In the genomic region with DNA sequence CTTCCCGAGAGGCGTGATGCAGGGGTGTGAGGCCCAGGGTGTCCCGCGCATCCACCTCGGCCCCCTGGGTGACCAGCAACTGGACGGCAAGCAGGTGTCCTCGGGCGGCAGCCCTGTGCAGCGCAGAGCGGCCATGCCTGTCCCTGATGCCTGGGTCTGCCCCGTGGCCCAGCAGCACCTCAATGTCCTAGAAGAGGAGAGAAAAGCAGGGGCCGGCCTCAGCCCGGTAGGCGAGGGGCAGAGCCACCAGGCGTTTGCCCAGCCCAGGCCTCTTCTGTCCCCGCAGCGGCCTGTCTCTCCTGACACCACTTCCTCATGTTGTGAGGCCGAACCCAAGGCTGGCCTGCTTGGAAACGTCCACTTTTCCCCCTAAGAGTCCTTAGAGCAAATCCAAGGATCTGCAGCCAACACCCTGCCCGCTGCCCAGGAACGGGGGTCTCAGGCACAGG, we compare ENCODE assay signal across 13 cellular contexts. TPM values are rescaled to one million over a fixed set of nuclear protein-coding genes. Genes with fewer than 3 reads are reported as not detected.
A peak's percentile ranks its signal among the peaks of the same experiment; 100 is the strongest.
DNase-seq lines count a peak whose midpoint lies in the region; FAIRE-seq and TF ChIP-seq lines count a peak whose summit lies in the region.
"Had no signal": no experiment of that assay in that cellular context is flagged by ENCODE, and none has a peak within 500 bp of the region (broad histone marks: within the 10 kb centered on the region; RNA-seq: fewer than 3 reads in every experiment).

No MANE protein-coding gene starts in this region.

- peak overlapping the region; percentile 52 for H3K18ac ChIP-seq in mesendoderm (ENCODE audit: low read length)

- no peak for DNase-seq in NT2/D1 (ENCODE audit: low read depth, low spot score)
- DNase-seq in endothelial cell of umbilical vein (ENCODE audit: low read depth, low spot score): no peak
- no peak for DNase-seq in mesendoderm
- DNase-seq in testis: no peak
- no peak for DNase-seq in GM13976 (ENCODE audit: low spot score)
- DNase-seq in DMS79 treated with DMSO at 0.1 percent for 48 hours (lab: John Stamatoyannopoulos, UW): no peak
- no peak for DNase-seq in NCI-H2029 treated with DMSO at 0.1 percent for 48 hours (lab: John Stamatoyannopoulos, UW)
- no peak for DNase-seq in NCI-H774 (lab: John Stamatoyannopoulos, UW)
- DNase-seq: activated CD4-positive, alpha-beta T cell treated with anti-CD3 and anti-CD28 coated beads for 48 hours; activated gamma-delta T cell treated with Interleukin-2 at 50 U/mL for 16 hours; effector CD4-positive, alpha-beta T cell; NCI-H524 treated with DMSO at 0.1 percent for 48 hours had no signal

- TF ChIP-seq POLR2A in endothelial cell of umbilical vein (IDR thresholded peaks at IDR 0.05; ENCODE audit: low read depth, low read length) (no peak), testis (IDR thresholded peaks at IDR 0.05) (no peak)

- H3K27me3 ChIP-seq in NT2/D1 (ENCODE audit: insufficient read depth, insufficient read length): no peaks in the 10 kb centered on the region
- no peaks in the 10 kb centered on the region for H3K27me3 ChIP-seq in endothelial cell of umbilical vein (ENCODE audit: control insufficient read depth in 2 of 2, insufficient read depth in 2 of 2, low read length in 2 of 2)
- H3K27me3 ChIP-seq in mesendoderm (ENCODE audit: insufficient read depth, low read length, poor library complexity): no peaks in the 10 kb centered on the region
- no peaks in the 10 kb centered on the region for H3K27me3 ChIP-seq in testis

- no peak overlapping the region for H4K8ac ChIP-seq in mesendoderm (ENCODE audit: low read depth, low read length)

- H3K4me3 ChIP-seq in NT2/D1 (ENCODE audit: insufficient read length, low read depth): no peak overlapping the region
- no peak overlapping the region for H3K4me3 ChIP-seq in endothelial cell of umbilical vein (replicated peaks in 1 of 3; ENCODE audit: insufficient read depth in 1 of 3, low read depth in 1 of 3, low read length in 3 of 3)
- H3K4me3 ChIP-seq in mesendoderm (ENCODE audit: low read length): no peak overlapping the region
- peak overlapping the region; percentile 44 to 59 for H3K4me3 ChIP-seq in testis

- H3K56ac ChIP-seq in mesendoderm (ENCODE audit: low read length): peak overlapping the region; percentile 75

- H4K20me1 ChIP-seq in endothelial cell of umbilical vein (replicated peaks; ENCODE audit: control insufficient read depth, extremely low read depth, insufficient read depth, low read length): no peaks in the 10 kb centered on the region

- POLR2A ChIA-PET in endothelial cell of umbilical vein (lab: Charles Lee): no interaction called here

- dilution Hi-C loops in endothelial cell of umbilical vein (cut with MboI; ENCODE audit: extremely low pct_ligation_motif_present, low sequenced_read_pairs): no loop called here

- no CpG with 5 or more reads among the region's 21 CpGs for WGBS in mesendoderm (ENCODE audit: extremely low coverage, insufficient coverage, low lambda C conversion rate)
- 81% methylated on average over 19 of the region's 21 CpGs; no CpG with 5 or more reads in 1 of the 2 donors for WGBS in testis, 2 donors

- H3K4me2 ChIP-seq in endothelial cell of umbilical vein (ENCODE audit: insufficient read depth, low read length) (no peak overlapping the region), mesendoderm (ENCODE audit: low read length) (no peak overlapping the region)

- H3K79me2 ChIP-seq in endothelial cell of umbilical vein (ENCODE audit: control insufficient read depth, insufficient read depth, low read length) (no peaks in the 10 kb centered on the region), mesendoderm (ENCODE audit: control insufficient read depth, insufficient read depth, low read length) (no peaks in the 10 kb centered on the region)

- intact Hi-C loops in endothelial cell of umbilical vein (cut with micrococcal nuclease): no loop called here
- intact Hi-C loops in testis (cut with DNase I; ENCODE audit: low total_unique reads): no loop called here

- peak overlapping the region; percentile 72 for H3K9ac ChIP-seq in NT2/D1 (ENCODE audit: insufficient read length, low read depth)
- no peak overlapping the region for H3K9ac ChIP-seq in endothelial cell of umbilical vein (replicated peaks; ENCODE audit: extremely low read depth, insufficient read depth, low read length)
- peak overlapping the region; percentile 64 for H3K9ac ChIP-seq in mesendoderm (ENCODE audit: low read length)

- no peak overlapping the region for H3K23ac ChIP-seq in mesendoderm (ENCODE audit: low read length)

- H3K27ac ChIP-seq in endothelial cell of umbilical vein (ENCODE audit: insufficient read depth, low read depth, low read length): no peak overlapping the region
- H3K27ac ChIP-seq in mesendoderm (ENCODE audit: low read depth, low read length): no peak overlapping the region
- peak overlapping the region; percentile 81 to 83 for H3K27ac ChIP-seq in testis

- TF ChIP-seq CTCF in endothelial cell of umbilical vein (IDR thresholded peaks at IDR 0.05; ENCODE audit: extremely low read depth in 1 of 2, insufficient read depth in 1 of 2, low read depth in 1 of 2, low read length in 2 of 2) (no peak), testis (IDR thresholded peaks at IDR 0.05) (no peak), GM13976 (IDR thresholded peaks at IDR 0.05; ENCODE audit: borderline replicate concordance, control extremely low read depth, extremely low read depth, insufficient read depth, missing control alignments) (no peak)

- H2BK5ac ChIP-seq in mesendoderm (ENCODE audit: low read length): no peak overlapping the region

- H2AFZ ChIP-seq in endothelial cell of umbilical vein (ENCODE audit: low read depth, low read length): peak overlapping the region; percentile 71

- H3K36me3 ChIP-seq in NT2/D1 (ENCODE audit: insufficient read depth, insufficient read length, low read length): no peaks in the 10 kb centered on the region
- no peaks in the 10 kb centered on the region for H3K36me3 ChIP-seq in endothelial cell of umbilical vein (ENCODE audit: control insufficient read depth in 2 of 2, extremely low read depth in 1 of 2, insufficient read depth in 2 of 2, low read length in 2 of 2)
- H3K36me3 ChIP-seq in mesendoderm (ENCODE audit: control insufficient read depth, insufficient read depth, low read length): no peaks in the 10 kb centered on the region
- no peaks in the 10 kb centered on the region for H3K36me3 ChIP-seq in testis (ENCODE audit: low read depth, missing control alignments)

- no peaks in the 10 kb centered on the region for H3K79me1 ChIP-seq in mesendoderm (ENCODE audit: low read length)

- no peaks in the 10 kb centered on the region for H3K9me1 ChIP-seq in endothelial cell of umbilical vein (replicated peaks; ENCODE audit: control insufficient read depth, extremely low read depth, insufficient read depth, low read length)

- no peak overlapping the region for H2BK15ac ChIP-seq in mesendoderm (replicated peaks; ENCODE audit: low read depth)

- H3K4ac ChIP-seq in mesendoderm (ENCODE audit: low read depth, low read length): peak overlapping the region; percentile 66

- H2AK5ac ChIP-seq in mesendoderm (ENCODE audit: low read length): peak overlapping the region; percentile 88

- CTCF ChIA-PET in endothelial cell of umbilical vein (lab: Charles Lee): interaction anchor here (1.0 to 2.2 kb wide), 3 partner anchors 11 to 21 kb away, joined by 5 to 11 read pairs (median 5); no protein-coding TSS in a partner anchor

- H3K4me1 ChIP-seq in NT2/D1 (ENCODE audit: insufficient read depth, insufficient read length) (peaks cover 23% of the 10 kb centered on the region), endothelial cell of umbilical vein (ENCODE audit: control insufficient read depth, extremely low read depth, insufficient read depth, low read length) (peaks cover 3% of the 10 kb centered on the region), mesendoderm (ENCODE audit: control insufficient read depth, low read depth, low read length) (peaks cover 3% of the 10 kb centered on the region), testis (peaks cover 24% of the 10 kb centered on the region)

- no peaks in the 10 kb centered on the region for H3K9me3 ChIP-seq in NT2/D1 (ENCODE audit: insufficient read depth, low read length)
- H3K9me3 ChIP-seq in endothelial cell of umbilical vein (replicated peaks; ENCODE audit: control insufficient read depth, insufficient read depth, low read length): no peaks in the 10 kb centered on the region
- no peaks in the 10 kb centered on the region for H3K9me3 ChIP-seq in testis

- H4K5ac ChIP-seq in mesendoderm (ENCODE audit: low read length): no peak overlapping the region

- in situ Hi-C loops in GM13976 (cut with MboI; ENCODE audit: low sequenced_read_pairs, unreplicated experiment): no loop called here

- no peak overlapping the region for H2BK120ac ChIP-seq in mesendoderm (ENCODE audit: low read depth, low read length)

- no peak for FAIRE-seq in endothelial cell of umbilical vein (lab: Jason Lieb, UNC)

- BruUV-seq in endothelial cell of umbilical vein (replicated peaks; lab: Mats Ljungman, UMichigan): no TSS peak

RNA-seq across cellular contexts. Expression of gene ANKRD65, which starts 1.7 kb away (rescaled TPM):
- total RNA-seq in endothelial cell of umbilical vein: 0.32 and 0.38 TPM in 2 replicates
- 0.15 and 0.18 TPM in 2 replicates for polyA plus RNA-seq in endothelial cell of umbilical vein
- polyA plus RNA-seq in endothelial cell of umbilical vein (2011; cell fraction: cytosol; rRNA removed): 0.17 TPM in 2 replicates
- polyA plus RNA-seq in endothelial cell of umbilical vein (2011; cell fraction: nucleus; rRNA removed): 0.14 and 0.22 TPM in 2 replicates
- polyA plus RNA-seq in endothelial cell of umbilical vein (2012): 0.20 TPM in 1 of 2 replicates, not detected in the other
- polyA minus RNA-seq in endothelial cell of umbilical vein: not detected in 2 replicates
- not detected for polyA minus RNA-seq in endothelial cell of umbilical vein (2011; cell fraction: cytosol; rRNA and poly(A)+ RNA removed)
- not detected in 2 replicates for polyA minus RNA-seq in endothelial cell of umbilical vein (2011; cell fraction: nucleus; rRNA and poly(A)+ RNA removed)
- 1.2 TPM for polyA plus RNA-seq in mesendoderm (2013, experiment 1 of 2)
- 1.4 TPM for polyA plus RNA-seq in mesendoderm (2013, experiment 2 of 2)
- 10 to 100 TPM; 10.4 to 14.7 TPM for total RNA-seq in testis
- 10.0 TPM for polyA plus RNA-seq in testis (ENCODE audit: insufficient read depth, low read depth, low replicate concordance)
- total RNA-seq: SK-MEL-5 had no signal

RNA-seq across cellular contexts. Expression of gene MRPL20, which starts 12.3 kb away (rescaled TPM):
- total RNA-seq in endothelial cell of umbilical vein (125 and 134 TPM in 2 replicates), testis (100 to 1,000 TPM; 104 to 123 TPM)
- polyA plus RNA-seq in endothelial cell of umbilical vein (118 and 152 TPM in 2 replicates), testis (ENCODE audit: insufficient read depth, low read depth, low replicate concordance) (110 TPM)
- 165 TPM in 2 replicates for polyA plus RNA-seq in endothelial cell of umbilical vein (2011; cell fraction: cytosol; rRNA removed)
- polyA plus RNA-seq in endothelial cell of umbilical vein (2011; cell fraction: nucleus; rRNA removed): 87.6 and 96.1 TPM in 2 replicates
- 128 and 191 TPM in 2 replicates for polyA plus RNA-seq in endothelial cell of umbilical vein (2012)
- 62.0 and 73.2 TPM in 2 replicates for polyA minus RNA-seq in endothelial cell of umbilical vein
- polyA minus RNA-seq in endothelial cell of umbilical vein (2011; cell fraction: cytosol; rRNA and poly(A)+ RNA removed): 103 TPM
- 29.8 and 40.9 TPM in 2 replicates for polyA minus RNA-seq in endothelial cell of umbilical vein (2011; cell fraction: nucleus; rRNA and poly(A)+ RNA removed)
- 287 TPM for polyA plus RNA-seq in mesendoderm (2013, experiment 1 of 2)
- 288 TPM for polyA plus RNA-seq in mesendoderm (2013, experiment 2 of 2)

RNA-seq across cellular contexts. Expression of gene VWA1, which starts 16.1 kb away (rescaled TPM):
- total RNA-seq in endothelial cell of umbilical vein (3.3 and 6.1 TPM in 2 replicates), testis (10 to 100 TPM; 64.0 to 90.6 TPM)
- polyA plus RNA-seq in endothelial cell of umbilical vein (2.0 and 3.7 TPM in 2 replicates), testis (ENCODE audit: insufficient read depth, low read depth, low replicate concordance) (46.6 TPM)
- 0.87 and 1.8 TPM in 2 replicates for polyA plus RNA-seq in endothelial cell of umbilical vein (2011; cell fraction: cytosol; rRNA removed)
- polyA plus RNA-seq in endothelial cell of umbilical vein (2011; cell fraction: nucleus; rRNA removed): 0.76 and 1.5 TPM in 2 replicates
- 0.87 and 1.9 TPM in 2 replicates for polyA plus RNA-seq in endothelial cell of umbilical vein (2012)
- 0.62 and 2.5 TPM in 2 replicates for polyA minus RNA-seq in endothelial cell of umbilical vein
- not detected for polyA minus RNA-seq in endothelial cell of umbilical vein (2011; cell fraction: cytosol; rRNA and poly(A)+ RNA removed)
- polyA minus RNA-seq in endothelial cell of umbilical vein (2011; cell fraction: nucleus; rRNA and poly(A)+ RNA removed): 0.10 and 0.58 TPM in 2 replicates
- 21.5 TPM for polyA plus RNA-seq in mesendoderm (2013, experiment 1 of 2)
- polyA plus RNA-seq in mesendoderm (2013, experiment 2 of 2): 21.0 TPM

RNA-seq across cellular contexts. Expression of gene CCNL2, which starts 20.3 kb away (rescaled TPM):
- total RNA-seq in endothelial cell of umbilical vein: 182 and 188 TPM in 2 replicates
- 174 and 209 TPM in 2 replicates for polyA plus RNA-seq in endothelial cell of umbilical vein
- polyA plus RNA-seq in endothelial cell of umbilical vein (2011; cell fraction: cytosol; rRNA removed): 37.8 and 72.0 TPM in 2 replicates
- polyA plus RNA-seq in endothelial cell of umbilical vein (2011; cell fraction: nucleus; rRNA removed): 2,097 and 2,168 TPM in 2 replicates
- polyA plus RNA-seq in endothelial cell of umbilical vein (2012): 115 and 129 TPM in 2 replicates
- polyA minus RNA-seq in endothelial cell of umbilical vein: 138 and 145 TPM in 2 replicates
- 20.9 TPM for polyA minus RNA-seq in endothelial cell of umbilical vein (2011; cell fraction: cytosol; rRNA and poly(A)+ RNA removed)
- polyA minus RNA-seq in endothelial cell of umbilical vein (2011; cell fraction: nucleus; rRNA and poly(A)+ RNA removed): 264 and 276 TPM in 2 replicates
- 65.2 TPM for polyA plus RNA-seq in mesendoderm (2013, experiment 1 of 2)
- polyA plus RNA-seq in mesendoderm (2013, experiment 2 of 2): 61.8 TPM
- total RNA-seq in testis: 100 to 1,000 TPM; 204 to 209 TPM
- polyA plus RNA-seq in testis (ENCODE audit: insufficient read depth, low read depth, low replicate concordance): 90.9 TPM

RNA-seq across cellular contexts. Expression of gene ATAD3C, which starts 30.1 kb away (rescaled TPM):
- total RNA-seq in endothelial cell of umbilical vein (0.16 TPM in 1 of 2 replicates, not detected in the other), testis (1 to 10 TPM; 1.3 to 3.0 TPM)
- polyA plus RNA-seq in endothelial cell of umbilical vein (0.01 TPM in 1 of 2 replicates, not detected in the other), testis (ENCODE audit: insufficient read depth, low read depth, low replicate concordance) (1.5 TPM)
- not detected in 2 replicates for polyA plus RNA-seq in endothelial cell of umbilical vein (2011; cell fraction: cytosol; rRNA removed)
- 0.04 and 0.06 TPM in 2 replicates for polyA plus RNA-seq in endothelial cell of umbilical vein (2011; cell fraction: nucleus; rRNA removed)
- not detected in 2 replicates for polyA plus RNA-seq in endothelial cell of umbilical vein (2012)
- not detected in 2 replicates for polyA minus RNA-seq in endothelial cell of umbilical vein
- not detected for polyA minus RNA-seq in endothelial cell of umbilical vein (2011; cell fraction: cytosol; rRNA and poly(A)+ RNA removed)
- polyA minus RNA-seq in endothelial cell of umbilical vein (2011; cell fraction: nucleus; rRNA and poly(A)+ RNA removed): 0.82 TPM in 1 of 2 replicates, not detected in the other
- polyA plus RNA-seq in mesendoderm (2013, experiment 1 of 2): 0.67 TPM
- 0.63 TPM for polyA plus RNA-seq in mesendoderm (2013, experiment 2 of 2)

Comparison
In these comparisons a context has a peak if more than half of its experiments do, and no peak if none do; other contexts are left out.
1. H3K4me3 ChIP-seq: peak in testis (2 of 2); none in NT2/D1 (single experiment), endothelial cell of umbilical vein (0 of 3) and mesendoderm (single experiment).
2. H3K27ac ChIP-seq: peak in testis (2 of 2); none in endothelial cell of umbilical vein (single experiment) and mesendoderm (single experiment).